2 cellular contexts compared by ENCODE assay signal in the genomic region with DNA sequence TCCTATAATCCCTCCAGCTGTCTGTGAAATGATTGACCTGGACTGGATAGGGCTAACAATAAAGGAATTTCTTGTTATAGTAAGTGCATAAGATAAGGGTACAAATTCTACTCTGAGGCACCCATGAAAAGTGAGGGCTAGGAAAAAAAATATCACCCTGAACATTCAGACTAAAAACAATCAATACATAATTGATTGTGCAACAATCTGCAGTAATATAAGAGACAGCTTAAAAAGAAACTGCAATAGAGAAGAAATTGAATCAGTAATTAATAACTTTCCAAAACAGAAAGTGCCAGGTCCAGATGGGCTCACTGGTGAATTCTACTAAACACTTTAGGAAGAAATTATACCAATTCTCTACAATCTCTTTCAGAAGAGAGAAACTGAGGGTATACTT.
TF ChIP-seq lines count a peak whose summit lies in the region.

No MANE protein-coding gene starts in this region.

TF ChIP-seq in HepG2, 621 proteins besides CTCF, POLR2A, EP300 and RAD21:
- peak; percentile 70; the same call in 1 of the 2 replicates for TF ChIP-seq CEBPB (IDR thresholded peaks at IDR 0.05; ENCODE audit: borderline replicate concordance, low read depth, low read length)
- no peak for TF ChIP-seq ATF7-NPFF (CRISPR knock-in tag; IDR thresholded peaks at IDR 0.05; ENCODE audit: low read depth)

TF ChIP-seq in K562, 482 proteins besides CTCF, POLR2A, EP300 and RAD21:
- TF ChIP-seq MYNN (IDR thresholded peaks at IDR 0.05) (no peak), MYNN (CRISPR knock-in tag; IDR thresholded peaks at IDR 0.05) (no peak), CEBPB (tag; IDR thresholded peaks at IDR 0.05) (peak; percentile 69), CEBPG (CRISPR knock-in tag; IDR thresholded peaks at IDR 0.05) (no peak), CEBPG (tag; conservative IDR thresholded peaks at IDR 0.05 in 1 of 2, IDR thresholded peaks at IDR 0.05 in 1 of 2) (peak; percentile 32 to 61; a peak in 2 of 4 replicates), NCOA2 (IDR thresholded peaks at IDR 0.05; ENCODE audit: partially characterized antibody in 2 of 2) (no peak), PHF21A (IDR thresholded peaks at IDR 0.05; ENCODE audit: borderline replicate concordance, low read depth) (no peak), ZBTB1 (CRISPR knock-in tag; IDR thresholded peaks at IDR 0.05; ENCODE audit: borderline replicate concordance, low read depth) (no peak), TRIM24 (IDR thresholded peaks at IDR 0.05) (no peak)
- TF ChIP-seq, protein P1, sequence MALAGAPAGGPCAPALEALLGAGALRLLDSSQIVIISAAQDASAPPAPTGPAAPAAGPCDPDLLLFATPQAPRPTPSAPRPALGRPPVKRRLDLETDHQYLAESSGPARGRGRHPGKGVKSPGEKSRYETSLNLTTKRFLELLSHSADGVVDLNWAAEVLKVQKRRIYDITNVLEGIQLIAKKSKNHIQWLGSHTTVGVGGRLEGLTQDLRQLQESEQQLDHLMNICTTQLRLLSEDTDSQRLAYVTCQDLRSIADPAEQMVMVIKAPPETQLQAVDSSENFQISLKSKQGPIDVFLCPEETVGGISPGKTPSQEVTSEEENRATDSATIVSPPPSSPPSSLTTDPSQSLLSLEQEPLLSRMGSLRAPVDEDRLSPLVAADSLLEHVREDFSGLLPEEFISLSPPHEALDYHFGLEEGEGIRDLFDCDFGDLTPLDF (CRISPR knock-in tag; IDR thresholded peaks at IDR 0.05): no peak
- TF ChIP-seq, protein P2, sequence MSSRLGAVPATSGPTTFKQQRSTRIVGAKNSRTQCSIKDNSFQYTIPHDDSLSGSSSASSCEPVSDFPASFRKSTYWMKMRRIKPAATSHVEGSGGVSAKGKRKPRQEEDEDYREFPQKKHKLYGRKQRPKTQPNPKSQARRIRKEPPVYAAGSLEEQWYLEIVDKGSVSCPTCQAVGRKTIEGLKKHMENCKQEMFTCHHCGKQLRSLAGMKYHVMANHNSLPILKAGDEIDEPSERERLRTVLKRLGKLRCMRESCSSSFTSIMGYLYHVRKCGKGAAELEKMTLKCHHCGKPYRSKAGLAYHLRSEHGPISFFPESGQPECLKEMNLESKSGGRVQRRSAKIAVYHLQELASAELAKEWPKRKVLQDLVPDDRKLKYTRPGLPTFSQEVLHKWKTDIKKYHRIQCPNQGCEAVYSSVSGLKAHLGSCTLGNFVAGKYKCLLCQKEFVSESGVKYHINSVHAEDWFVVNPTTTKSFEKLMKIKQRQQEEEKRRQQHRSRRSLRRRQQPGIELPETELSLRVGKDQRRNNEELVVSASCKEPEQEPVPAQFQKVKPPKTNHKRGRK (tag; IDR thresholded peaks at IDR 0.05): no peak
- TF ChIP-seq, protein P3, sequence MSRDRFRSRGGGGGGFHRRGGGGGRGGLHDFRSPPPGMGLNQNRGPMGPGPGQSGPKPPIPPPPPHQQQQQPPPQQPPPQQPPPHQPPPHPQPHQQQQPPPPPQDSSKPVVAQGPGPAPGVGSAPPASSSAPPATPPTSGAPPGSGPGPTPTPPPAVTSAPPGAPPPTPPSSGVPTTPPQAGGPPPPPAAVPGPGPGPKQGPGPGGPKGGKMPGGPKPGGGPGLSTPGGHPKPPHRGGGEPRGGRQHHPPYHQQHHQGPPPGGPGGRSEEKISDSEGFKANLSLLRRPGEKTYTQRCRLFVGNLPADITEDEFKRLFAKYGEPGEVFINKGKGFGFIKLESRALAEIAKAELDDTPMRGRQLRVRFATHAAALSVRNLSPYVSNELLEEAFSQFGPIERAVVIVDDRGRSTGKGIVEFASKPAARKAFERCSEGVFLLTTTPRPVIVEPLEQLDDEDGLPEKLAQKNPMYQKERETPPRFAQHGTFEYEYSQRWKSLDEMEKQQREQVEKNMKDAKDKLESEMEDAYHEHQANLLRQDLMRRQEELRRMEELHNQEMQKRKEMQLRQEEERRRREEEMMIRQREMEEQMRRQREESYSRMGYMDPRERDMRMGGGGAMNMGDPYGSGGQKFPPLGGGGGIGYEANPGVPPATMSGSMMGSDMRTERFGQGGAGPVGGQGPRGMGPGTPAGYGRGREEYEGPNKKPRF (IDR thresholded peaks at IDR 0.05; ENCODE audit: low read depth, low read length): no peak
